ENCODE assay signal across 10 cellular contexts in the genomic region with DNA sequence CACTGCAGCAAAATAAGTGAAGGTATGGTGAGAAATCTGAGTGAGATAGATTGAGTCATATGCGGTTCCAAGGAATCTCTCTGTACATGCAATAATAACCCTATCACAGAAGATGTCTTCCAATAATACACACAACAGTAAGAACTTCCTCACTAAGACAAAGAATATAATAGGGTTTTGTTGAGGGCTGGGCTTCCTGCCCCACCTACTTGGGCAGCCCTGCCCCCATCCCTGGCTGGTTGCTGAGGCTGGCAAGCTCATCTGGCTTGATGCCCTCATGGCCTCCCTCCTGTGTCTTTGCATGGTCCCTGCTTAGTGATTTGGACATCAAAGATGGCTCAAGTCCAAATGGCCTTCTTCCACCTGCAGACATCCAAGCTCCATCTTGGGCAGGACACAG. TPM values are rescaled to one million over a fixed set of nuclear protein-coding genes. Genes with fewer than 3 reads are reported as not detected.
DNase-seq lines count a peak whose midpoint lies in the region; ATAC-seq and TF ChIP-seq lines count a peak whose summit lies in the region.
"Had no signal": no experiment of that assay in that cellular context is flagged by ENCODE, and none has a peak within 500 bp of the region (broad histone marks: within the 10 kb centered on the region; RNA-seq: fewer than 3 reads in every experiment).

No MANE protein-coding gene starts in this region.

- no peaks in the 10 kb centered on the region for H4K20me1 ChIP-seq in IMR-90 (ENCODE audit: insufficient read depth, low read length)

- BruUV-seq in IMR-90 (replicated peaks; lab: Mats Ljungman, UMichigan): no TSS peak

- no peaks in the 10 kb centered on the region for H3K9me3 Mint-ChIP-seq in activated naive CD4-positive, alpha-beta T cell treated with anti-CD3 and anti-CD28 coated beads for 36 hours
- peaks cover 15% of the 10 kb centered on the region for H3K9me3 Mint-ChIP-seq in mesothelial cell of epicardium

- CTCF ChIA-PET in IMR-90 (lab: Yijun Ruan, JAX): no interaction called here
- CTCF ChIA-PET in activated naive CD4-positive, alpha-beta T cell treated with anti-CD3 and anti-CD28 coated beads for 36 hours (lab: Charles Lee): interaction anchor here (0.6 kb wide), 1 partner anchor 519 kb away, joined by 3 read pairs; no protein-coding TSS in a partner anchor

- H3K4me3 Mint-ChIP-seq in activated naive CD4-positive, alpha-beta T cell treated with anti-CD3 and anti-CD28 coated beads for 36 hours: no peak overlapping the region
- H3K4me3 Mint-ChIP-seq in mesothelial cell of epicardium: no peak overlapping the region

- H3K9me3 ChIP-seq in IMR-90 (ENCODE audit: control insufficient read depth, insufficient read depth, low read length): no peaks in the 10 kb centered on the region
- no peaks in the 10 kb centered on the region for H3K9me3 ChIP-seq in right cardiac atrium (ENCODE audit: control insufficient read depth, low read length)
- H3K9me3 ChIP-seq: prostate gland had no signal

- no peak overlapping the region for H2AK9ac ChIP-seq in IMR-90 (replicated peaks; ENCODE audit: low read depth, low read length, poor library complexity)

- peaks cover 4% of the 10 kb centered on the region for H3K9me1 ChIP-seq in IMR-90 (ENCODE audit: insufficient read depth, low read length)

- peaks cover 1% of the 10 kb centered on the region for H3K36me3 Mint-ChIP-seq in activated naive CD4-positive, alpha-beta T cell treated with anti-CD3 and anti-CD28 coated beads for 36 hours (ENCODE audit: low read depth)
- peaks cover 3% of the 10 kb centered on the region for H3K36me3 Mint-ChIP-seq in mesothelial cell of epicardium

- no peak for TF ChIP-seq RAD21 in IMR-90 (IDR thresholded peaks at IDR 0.05; ENCODE audit: low read length)

- no peak for TF ChIP-seq POLR2A in IMR-90 (IDR thresholded peaks at IDR 0.05; ENCODE audit: low read depth, low read length)

- no peak overlapping the region; the same call in 1 of the 2 replicates for H4K91ac ChIP-seq in IMR-90 (ENCODE audit: insufficient read depth, low read depth, low read length)

- H2BK15ac ChIP-seq in IMR-90 (ENCODE audit: low read depth, low read length): no peak overlapping the region

- H2AK5ac ChIP-seq in IMR-90 (ENCODE audit: low read depth, low read length): 0 out of 2 replicates have a peak overlapping the region, but pooled peaks have one; percentile 20

- no peak overlapping the region for H3K14ac ChIP-seq in IMR-90 (replicated peaks; ENCODE audit: low read depth, low read length)

- no peaks in the 10 kb centered on the region for H3K27me3 Mint-ChIP-seq in activated naive CD4-positive, alpha-beta T cell treated with anti-CD3 and anti-CD28 coated beads for 36 hours (ENCODE audit: low read depth)
- H3K27me3 Mint-ChIP-seq in mesothelial cell of epicardium (ENCODE audit: low read depth): no peaks in the 10 kb centered on the region

- H3K23ac ChIP-seq in IMR-90 (ENCODE audit: low read depth, low read length): no peak overlapping the region

- in situ Hi-C loops in IMR-90 (cut with MboI; ENCODE audit: low sequenced_read_pairs): loop anchor here (5.0 to 25.0 kb wide), 4 partner anchors 262 to 1065 kb away; a partner anchor contains a TSS

- ATAC-seq in IMR-90 (ENCODE audit: low read depth) (no peak), right cardiac atrium (no peak)

- H2BK20ac ChIP-seq in IMR-90 (ENCODE audit: low read depth, low read length): no peak overlapping the region

- H3K4me2 ChIP-seq in IMR-90 (ENCODE audit: low read depth, low read length): peak overlapping the region; percentile 26

- H3K79me1 ChIP-seq in IMR-90 (ENCODE audit: low read depth in 1 of 2, low read length in 2 of 2): peaks cover 5 to 13% of the 10 kb centered on the region in 2 experiments; a peak in 2 of 4 replicates

- DNase-seq in Ammon's horn (ENCODE audit: low spot score) (peak; percentile 88), IMR-90 (peak; percentile 35), right cardiac atrium (peak; percentile 36 to 65 (median 64)), GM19240 (ENCODE audit: insufficient read length, low spot score) (no peak), MV-4-11 (lab: John Stamatoyannopoulos, UW) (no peak), NCI-H2029 treated with DMSO at 0.1 percent for 48 hours (lab: John Stamatoyannopoulos, UW) (no peak), mesothelial cell of epicardium (ENCODE audit: low spot score in 2 of 2, unreplicated experiment in 2 of 2) (no peak)
- DNase-seq in activated naive CD4-positive, alpha-beta T cell treated with anti-CD3 and anti-CD28 coated beads for 36 hours: no peak
- DNase-seq: SW 1271 had no signal

- H3K27ac ChIP-seq in IMR-90 (ENCODE audit: insufficient read depth, low read length) (peak overlapping the region; percentile 26; the same call in 1 of the 2 replicates), right cardiac atrium (ENCODE audit: low read length) (no peak overlapping the region)
- H3K27ac ChIP-seq: prostate gland had no signal

- peak overlapping the region; percentile 46 for H3K27ac Mint-ChIP-seq in activated naive CD4-positive, alpha-beta T cell treated with anti-CD3 and anti-CD28 coated beads for 36 hours
- no peak overlapping the region for H3K27ac Mint-ChIP-seq in mesothelial cell of epicardium

- TF ChIP-seq CTCF in IMR-90 (conservative IDR thresholded peaks at IDR 0.05; ENCODE audit: low read depth, low read length): no peak
- TF ChIP-seq CTCF in mesothelial cell of epicardium (IDR thresholded peaks at IDR 0.05; ENCODE audit: unreplicated experiment): no peak

- no peak overlapping the region for H3K9ac ChIP-seq in IMR-90 (ENCODE audit: low read depth, low read length)

- H3K4ac ChIP-seq in IMR-90 (ENCODE audit: low read depth, low read length): no peak overlapping the region

- H3K56ac ChIP-seq in IMR-90 (ENCODE audit: extremely low read depth, insufficient read depth, low read length): no peak overlapping the region

- intact Hi-C loops in IMR-90 (cut with micrococcal nuclease): no loop called here
- intact Hi-C loops in activated naive CD4-positive, alpha-beta T cell treated with anti-CD3 and anti-CD28 coated beads for 36 hours (cut with micrococcal nuclease): loop anchor here (1.0 to 10.0 kb wide), 13 partner anchors 12 to 1177 kb away; a partner anchor contains a TSS
- intact Hi-C loops in right cardiac atrium (cut with DNase I): no loop called here

- H3K36me3 ChIP-seq in IMR-90 (ENCODE audit: control insufficient read depth, insufficient read depth, low read length): no peaks in the 10 kb centered on the region
- H3K36me3 ChIP-seq: prostate gland had no signal

- dilution Hi-C loops in IMR-90 (cut with HindIII; ENCODE audit: low sequenced_read_pairs, unreplicated experiment): no loop called here

- H2BK120ac ChIP-seq in IMR-90 (ENCODE audit: low read depth, low read length): 0 out of 2 replicates have a peak overlapping the region, but pooled peaks have one; percentile 27

- peaks cover 4% of the 10 kb centered on the region for H3K4me1 ChIP-seq in IMR-90 (ENCODE audit: control insufficient read depth, insufficient read depth, low read length)
- H3K4me1 ChIP-seq in right cardiac atrium (ENCODE audit: control insufficient read depth, insufficient read depth, low read length): peaks cover 4% of the 10 kb centered on the region
- H3K4me1 ChIP-seq: prostate gland had no signal

- H3K18ac ChIP-seq in IMR-90 (ENCODE audit: low read depth, low read length): peak overlapping the region; percentile 20; the same call in 1 of the 2 replicates

- no peak overlapping the region for H3K4me3 ChIP-seq in IMR-90 (ENCODE audit: insufficient read depth, low read depth, low read length)
- no peak overlapping the region for H3K4me3 ChIP-seq in right cardiac atrium (ENCODE audit: low read length)
- H3K4me3 ChIP-seq: prostate gland had no signal

- WGBS in IMR-90 (ENCODE audit: extremely low coverage in 2 of 2, insufficient read length in 1 of 2), 2 experiments: no CpG with 5 or more reads among the region's 1 CpG
- 54% methylated on average over 1 of the region's 1 CpG for WGBS in right cardiac atrium

- no peak overlapping the region for H4K5ac ChIP-seq in IMR-90 (ENCODE audit: low read depth, low read length)

- no peak overlapping the region for H2AFZ ChIP-seq in IMR-90 (replicated peaks; ENCODE audit: low read length, poor library complexity)

- POLR2A ChIA-PET in IMR-90 (lab: Charles Lee; ENCODE audit: unreplicated experiment): no interaction called here

- peak overlapping the region; percentile 64 for H2BK5ac ChIP-seq in IMR-90 (ENCODE audit: low read depth, low read length, poor library complexity, severe bottlenecking)

- H4K8ac ChIP-seq in IMR-90 (ENCODE audit: low read depth in 2 of 2, low read length in 2 of 2): no peak overlapping the region

- H3K27me3 ChIP-seq in IMR-90 (ENCODE audit: control insufficient read depth, insufficient read depth, low read length) (no peaks in the 10 kb centered on the region), right cardiac atrium (ENCODE audit: control insufficient read depth, insufficient read depth) (no peaks in the 10 kb centered on the region)

- peaks cover 26% of the 10 kb centered on the region for H3K4me1 Mint-ChIP-seq in activated naive CD4-positive, alpha-beta T cell treated with anti-CD3 and anti-CD28 coated beads for 36 hours (ENCODE audit: low read depth)
- H3K4me1 Mint-ChIP-seq in mesothelial cell of epicardium: peaks cover 10% of the 10 kb centered on the region

TF ChIP-seq in IMR-90, 13 proteins besides CTCF, POLR2A, EP300 and RAD21:
- 0 out of 2 replicates have a peak, but pooled peaks have one; percentile 20 for TF ChIP-seq CEBPB (IDR thresholded peaks at IDR 0.05; ENCODE audit: low read depth, low read length)
- no peak for TF ChIP-seq MXI1 (IDR thresholded peaks at IDR 0.05; ENCODE audit: borderline replicate concordance, low read depth, low read length)

RNA-seq across cellular contexts. Expression of a gene that starts 2.7 kb away (rescaled TPM):
- total RNA-seq in IMR-90 (2012; rRNA removed) (11.1 and 12.0 TPM in 2 replicates), right cardiac atrium (1 to 10 TPM; 8.0 to 9.6 (median 8.9) TPM), mesothelial cell of epicardium (16.2 to 16.7 TPM (median 16.6 TPM) in 3 replicates)
- polyA plus RNA-seq in IMR-90 (2012; rRNA removed) (20.6 and 24.1 TPM in 2 replicates), right cardiac atrium (11.1 TPM)
- 19.9 and 21.5 TPM in 2 replicates for polyA plus RNA-seq in IMR-90 (2012; cell fraction: cytosol; rRNA removed)
- polyA plus RNA-seq in IMR-90 (2012; cell fraction: nucleus; rRNA removed; ENCODE audit: low replicate concordance): 34.7 and 68.5 TPM in 2 replicates
- total RNA-seq in activated naive CD4-positive, alpha-beta T cell treated with anti-CD3 and anti-CD28 coated beads for 36 hours: 1 to 10 TPM; 4.7 to 5.1 TPM

Comparison
In these comparisons a context has a peak if more than half of its experiments do, and no peak if none do; other contexts are left out.
1. DNase-seq: peak in Ammon's horn (single experiment), IMR-90 (single experiment) and right cardiac atrium (3 of 3); none in activated naive CD4-positive, alpha-beta T cell treated with anti-CD3 and anti-CD28 coated beads for 36 hours (single experiment), GM19240 (single experiment), MV-4-11 (single experiment), NCI-H2029 treated with DMSO at 0.1 percent for 48 hours (single experiment) and mesothelial cell of epicardium (0 of 2).